ENCODE assay signal across 8 cellular contexts in the genomic region with DNA sequence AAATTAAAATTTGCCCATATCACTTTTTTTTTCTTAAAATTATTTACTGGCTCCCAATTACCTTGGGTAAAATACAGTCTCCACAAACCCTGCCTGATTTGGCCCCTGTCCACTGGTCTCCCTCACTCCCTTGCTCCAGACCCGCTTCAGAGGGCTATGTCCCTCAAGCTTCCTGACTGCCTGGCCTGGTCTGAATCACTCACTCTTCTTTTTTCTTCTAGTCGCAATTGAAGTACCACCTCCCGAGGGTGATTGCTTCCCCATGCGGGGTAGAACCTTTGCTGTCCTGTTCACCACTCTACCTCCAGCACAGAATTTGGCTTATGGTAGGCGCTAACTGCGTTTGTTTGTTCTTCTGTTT. TPM values are rescaled to one million over a fixed set of nuclear protein-coding genes. Genes with fewer than 3 reads are reported as not detected.
DNase-seq lines count a peak whose midpoint lies in the region; ATAC-seq and TF ChIP-seq lines count a peak whose summit lies in the region.

No MANE protein-coding gene starts in this region.

- H3K9ac ChIP-seq in mucosa of stomach (ENCODE audit: low read length), result peak overlapping the region; percentile 77

- peaks cover 21% of the 10 kb centered on the region for H3K4me1 ChIP-seq in mucosa of stomach (ENCODE audit: control insufficient read depth, insufficient read depth, low read length)

- peak overlapping the region; percentile 71 for H3K4me3 ChIP-seq in HL-60 (replicated peaks; ENCODE audit: insufficient read depth, low read length)
- H3K4me3 ChIP-seq in cardiac fibroblast (replicated peaks in 1 of 2; ENCODE audit: low read depth in 2 of 2, low read length in 2 of 2), result peak overlapping the region; percentile 61 to 70
- peak overlapping the region; percentile 62 for H3K4me3 ChIP-seq in mucosa of stomach (ENCODE audit: low read length)

- H3K36me3 ChIP-seq in mucosa of stomach (ENCODE audit: control insufficient read depth, insufficient read depth, low read length), result no peaks in the 10 kb centered on the region

- no peaks in the 10 kb centered on the region for H3K9me3 ChIP-seq in mucosa of stomach (ENCODE audit: control insufficient read depth, low read length)

- TF ChIP-seq CTCF in HL-60 (IDR thresholded peaks at IDR 0.05; ENCODE audit: insufficient read depth, low read length) (no peak), cardiac fibroblast (IDR thresholded peaks at IDR 0.05; ENCODE audit: low read depth, low read length) (no peak), omental fat pad (IDR thresholded peaks at IDR 0.05) (no peak)

- DNase-seq in ACHN (peak; percentile 32), HL-60 (ENCODE audit: low read depth in 1 of 2, low spot score in 1 of 2) (no peak), cardiac fibroblast (ENCODE audit: low read depth in 2 of 2) (peak in 1 of 2 donors; percentile 20), NOMO-1 treated with DMSO at 0.1 percent for 48 hours (lab: John Stamatoyannopoulos, UW; ENCODE audit: unreplicated experiment) (no peak), anterior cingulate cortex (lab: John Stamatoyannopoulos, UW) (no peak), omental fat pad (ENCODE audit: low spot score) (no peak)

- in situ Hi-C loops in ACHN (cut with HindIII; ENCODE audit: low pct_ligation_motif_present, low pct_unique_long_range_greater_than_20kb, low sequenced_read_pairs), result no loop called here

- no peak for ATAC-seq in omental fat pad (ENCODE audit: low FRiP score)
- ATAC-seq in GM18498 (IDR thresholded peaks at IDR 0.05; ENCODE audit: unreplicated experiment), result no peak

- H3K27me3 ChIP-seq in HL-60 (ENCODE audit: insufficient read depth, poor library complexity, severe bottlenecking) (no peaks in the 10 kb centered on the region), mucosa of stomach (ENCODE audit: control insufficient read depth, insufficient read depth, low read length) (no peaks in the 10 kb centered on the region)

- H3K27ac ChIP-seq in HL-60 (replicated peaks), result peak overlapping the region; percentile 79

RNA-seq across cellular contexts. Expression of a gene that starts 0.6 kb away (rescaled TPM):
- total RNA-seq in omental fat pad, result 10 to 100 TPM in 2 of 4 donors, 1 to 10 TPM in 2; 8.2 to 12.8 (median 11.0) TPM

RNA-seq across cellular contexts. Expression of a gene that starts 11.4 kb away (rescaled TPM):
- total RNA-seq in omental fat pad, result 10 to 100 TPM; 13.8 to 23.8 (median 15.7) TPM

RNA-seq across cellular contexts. Expression of a gene that starts 20.2 kb away (rescaled TPM):
- total RNA-seq in omental fat pad, result 10 to 100 TPM in 1 of 4 donors, 1 to 10 TPM in 2, under 1 TPM in 1; 0.44 to 16.7 (median 1.9) TPM

RNA-seq across cellular contexts. Expression of a gene that starts 23.3 kb away (rescaled TPM):
- total RNA-seq in omental fat pad, result 1 to 10 TPM in 1 of 4 donors, under 1 TPM in 2, not detected in 1; 0.19 to 1.7 (median 0.60) TPM

RNA-seq across cellular contexts. Expression of a gene that starts 41.9 kb away (rescaled TPM):
- total RNA-seq in omental fat pad, result 10 to 100 TPM; 33.9 to 60.8 (median 52.5) TPM
